Comparison of ENCODE assay signal across 8 cellular contexts in genomic region chr20:59571591-59572314, GRCh38. TPM values are rescaled to one million over a fixed set of nuclear protein-coding genes. Genes with fewer than 3 reads are reported as not detected.
DNase-seq lines count a peak whose midpoint lies in the region; ATAC-seq and TF ChIP-seq lines count a peak whose summit lies in the region.

No MANE protein-coding gene starts in this region.

- TF ChIP-seq CTCF in 22Rv1 (IDR thresholded peaks at IDR 0.05) (peak; percentile 95), GM12875 (IDR thresholded peaks at IDR 0.05; ENCODE audit: borderline replicate concordance, insufficient read depth, low read depth, low read length) (peak; percentile 94), heart right ventricle (IDR thresholded peaks at IDR 0.05) (peak; percentile 93 to 97 (median 95)), parathyroid adenoma (IDR thresholded peaks at IDR 0.05) (peak; percentile 92), tibial artery (IDR thresholded peaks at IDR 0.05) (peak; percentile 82 to 96)

- in situ Hi-C loops in SK-MEL-5 (cut with HindIII; ENCODE audit: low pct_unique_long_range_greater_than_20kb, low sequenced_read_pairs), result no loop called here

- intact Hi-C loops in heart right ventricle (cut with DNase I), result loop anchor here in 8 of 10 donors (1.0 to 10.0 kb wide), 6 partner anchors 176 to 283 kb away; no protein-coding TSS in a partner anchor
- intact Hi-C loops in tibial artery (cut with DNase I; ENCODE audit: low total_unique reads), result loop anchor here (5.0 kb wide), 1 partner anchor 181 kb away; no protein-coding TSS in a partner anchor

- 13% methylated on average over 28 of the region's 28 CpGs for WGBS in heart right ventricle, 2 donors

- DNase-seq in HT-29 (ENCODE audit: low spot score), result peak; percentile 73
- DNase-seq in SK-MEL-5 (ENCODE audit: low read depth, low spot score), result peak; percentile 67
- peak; percentile 25 for DNase-seq in activated naive CD8-positive, alpha-beta T cell treated with anti-CD3 and anti-CD28 coated beads, Interleukin-2, amount 50 U/mL, for 16 hours (ENCODE audit: low read depth, low spot score)
- peak; percentile 54 to 66 for DNase-seq in heart right ventricle
- peak; percentile 37 to 75 for DNase-seq in tibial artery

- H3K4me1 ChIP-seq in heart right ventricle, result peaks cover 0 to 11% (median 5%) of the 10 kb centered on the region in 9 donors
- peaks cover 3% of the 10 kb centered on the region for H3K4me1 ChIP-seq in parathyroid adenoma
- peaks cover 0 to 6% (median 5%) of the 10 kb centered on the region in 4 donors for H3K4me1 ChIP-seq in tibial artery

- ATAC-seq in heart right ventricle, result peak; percentile 54 to 75 (median 69)

- H3K27me3 ChIP-seq in heart right ventricle, result peaks cover 0 to 59% (median 28%) of the 10 kb centered on the region in 7 donors
- no peaks in the 10 kb centered on the region for H3K27me3 ChIP-seq in parathyroid adenoma (ENCODE audit: control insufficient read depth, insufficient read depth, low read length)
- peaks cover 0 to 77% of the 10 kb centered on the region in 2 donors for H3K27me3 ChIP-seq in tibial artery

- H3K4me3 ChIP-seq in GM12875 (ENCODE audit: low read depth, low read length) (no peak overlapping the region), heart right ventricle (peak overlapping the region in 9 of 10 donors; percentile 22 to 59 (median 47)), parathyroid adenoma (ENCODE audit: low read depth, low read length) (peak overlapping the region; percentile 49), tibial artery (peak overlapping the region; percentile 31 to 47)

- no peaks in the 10 kb centered on the region for H3K79me2 ChIP-seq in parathyroid adenoma

- H3K27ac ChIP-seq in 22Rv1 (no peak overlapping the region), heart right ventricle (peak overlapping the region in 5 of 10 donors; percentile 19 to 65 (median 45)), parathyroid adenoma (no peak overlapping the region), tibial artery (no peak overlapping the region)

- no peaks in the 10 kb centered on the region for H3K9me3 ChIP-seq in heart right ventricle
- no peaks in the 10 kb centered on the region for H3K9me3 ChIP-seq in parathyroid adenoma (ENCODE audit: control insufficient read depth, low read length)
- no peaks in the 10 kb centered on the region for H3K9me3 ChIP-seq in tibial artery

- H3K9ac ChIP-seq in parathyroid adenoma, result no peak overlapping the region

- H3K4me2 ChIP-seq in parathyroid adenoma (ENCODE audit: low read length), result peak overlapping the region; percentile 80

- H3K36me3 ChIP-seq in heart right ventricle (no peaks in the 10 kb centered on the region), parathyroid adenoma (ENCODE audit: control insufficient read depth, insufficient read depth, low read length) (no peaks in the 10 kb centered on the region), tibial artery (no peaks in the 10 kb centered on the region)

- peak overlapping the region; percentile 93 for H2AFZ ChIP-seq in parathyroid adenoma

RNA-seq across cellular contexts. Expression of gene PHACTR3, which starts 32.6 kb away (rescaled TPM):
- total RNA-seq in HT-29 (2014; rRNA removed; shearing (Covaris generic)), result 0.18 and 0.26 TPM in 2 replicates
- not detected in 2 replicates for total RNA-seq in SK-MEL-5 (2014; rRNA removed; shearing (Covaris generic))
- polyA plus RNA-seq in SK-MEL-5 (2015; cell fraction: cytosol; rRNA removed), result 0.18 TPM in 1 of 2 replicates, not detected in the other
- 0.24 TPM in 1 of 2 replicates, not detected in the other for polyA plus RNA-seq in SK-MEL-5 (2015; cell fraction: nucleus; rRNA removed)
- 10 to 100 TPM in 2 of 10 donors, 1 to 10 TPM in 6, under 1 TPM in 2; 0.51 to 24.1 (median 3.7) TPM for total RNA-seq in heart right ventricle
- 1 to 10 TPM in 1 of 2 donors, under 1 TPM in 1; 0.54 to 7.1 TPM for polyA plus RNA-seq in heart right ventricle
